8 cellular contexts compared by ENCODE assay signal in genomic region chr6:141562801-141563763, GRCh38.
DNase-seq lines count a peak whose midpoint lies in the region; ATAC-seq and TF ChIP-seq lines count a peak whose summit lies in the region.

No MANE protein-coding gene starts in this region.

- no peak overlapping the region for H3K27ac ChIP-seq in muscle layer of colon (ENCODE audit: low read depth, low read length)

- peak overlapping the region in 1 of 2 donors; percentile 28 for H3K4me3 ChIP-seq in muscle layer of colon (ENCODE audit: low read depth in 1 of 2, low read length in 2 of 2)

- in situ Hi-C loops in Caki2 (cut with HindIII; ENCODE audit: low pct_unique_long_range_greater_than_20kb, low sequenced_read_pairs), result no loop called here

- H3K36me3 ChIP-seq in muscle layer of colon (ENCODE audit: insufficient read depth, low read length), result no peaks in the 10 kb centered on the region

- POLR2A ChIA-PET in activated CD8-positive, alpha-beta T cell treated with anti-CD3 and anti-CD28 coated beads, Interleukin-2, amount 10 ng/mL, durations not matched to agents 7 days and 5 days (lab: Charles Lee), result no interaction called here

- no peaks in the 10 kb centered on the region for H3K9me3 Mint-ChIP-seq in activated CD8-positive, alpha-beta T cell treated with anti-CD3 and anti-CD28 coated beads, Interleukin-2, amount 10 ng/mL, durations not matched to agents 7 days and 5 days (ENCODE audit: insufficient read depth)
- no peaks in the 10 kb centered on the region for H3K9me3 Mint-ChIP-seq in endothelial cell (ENCODE audit: unreplicated experiment)
- H3K9me3 Mint-ChIP-seq in stimulated activated memory B cell treated with anti-CD40 and anti-IgM and Interleukin-4, amounts not matched to agents 10 μg/mL and 1 μg/mL and 100 μg/mL, for 72 hours, result no peaks in the 10 kb centered on the region

- H3K4me1 Mint-ChIP-seq in activated CD8-positive, alpha-beta T cell treated with anti-CD3 and anti-CD28 coated beads, Interleukin-2, amount 10 ng/mL, durations not matched to agents 7 days and 5 days (ENCODE audit: low read depth), result peaks cover 23% of the 10 kb centered on the region
- peaks cover 31% of the 10 kb centered on the region for H3K4me1 Mint-ChIP-seq in endothelial cell (ENCODE audit: unreplicated experiment)
- H3K4me1 Mint-ChIP-seq in stimulated activated memory B cell treated with anti-CD40 and anti-IgM and Interleukin-4, amounts not matched to agents 10 μg/mL and 1 μg/mL and 100 μg/mL, for 72 hours, result peaks cover 16% of the 10 kb centered on the region

- no peaks in the 10 kb centered on the region for H3K27me3 Mint-ChIP-seq in activated CD8-positive, alpha-beta T cell treated with anti-CD3 and anti-CD28 coated beads, Interleukin-2, amount 10 ng/mL, durations not matched to agents 7 days and 5 days (ENCODE audit: low read depth)
- no peaks in the 10 kb centered on the region for H3K27me3 Mint-ChIP-seq in endothelial cell (ENCODE audit: unreplicated experiment)
- peaks cover 15% of the 10 kb centered on the region for H3K27me3 Mint-ChIP-seq in stimulated activated memory B cell treated with anti-CD40 and anti-IgM and Interleukin-4, amounts not matched to agents 10 μg/mL and 1 μg/mL and 100 μg/mL, for 72 hours

- no peaks in the 10 kb centered on the region for H3K9me3 ChIP-seq in muscle layer of colon (ENCODE audit: low read length)

- CTCF ChIA-PET in activated CD8-positive, alpha-beta T cell treated with anti-CD3 and anti-CD28 coated beads, Interleukin-2, amount 10 ng/mL, durations not matched to agents 7 days and 5 days (lab: Charles Lee), result interaction anchor here (0.9 to 1.7 kb wide), 3 partner anchors 78 to 254 kb away, joined by 4 to 7 read pairs (median 5); no protein-coding TSS in a partner anchor

- DNase-seq in Caki2 (ENCODE audit: low read depth) (peak; percentile 84), HK-2 (ENCODE audit: unreplicated experiment) (peak; percentile 53), NCI-H82 (lab: John Stamatoyannopoulos, UW) (peak; percentile 82), endothelial cell (ENCODE audit: low spot score) (peak; percentile 66)
- peak; percentile 72 for DNase-seq in activated CD8-positive, alpha-beta T cell treated with anti-CD3 and anti-CD28 coated beads, Interleukin-2, amount 10 ng/mL, durations not matched to agents 7 days and 5 days

- H3K27me3 ChIP-seq in muscle layer of colon (ENCODE audit: control insufficient read depth in 1 of 2, insufficient read depth in 2 of 2, low read length in 2 of 2), result no peaks in the 10 kb centered on the region

- peak overlapping the region; percentile 17 for H3K9ac ChIP-seq in muscle layer of colon (ENCODE audit: low read length)

- H3K4me1 ChIP-seq in muscle layer of colon (ENCODE audit: insufficient read depth, low read length), result no peaks in the 10 kb centered on the region

- ATAC-seq in GM19468 (IDR thresholded peaks at IDR 0.05; ENCODE audit: extremely low read depth, unreplicated experiment), result peak; percentile 90
- peak; percentile 90 for ATAC-seq in activated CD8-positive, alpha-beta T cell treated with anti-CD3 and anti-CD28 coated beads, Interleukin-2, amount 10 ng/mL, durations not matched to agents 7 days and 5 days
- peak; percentile 81 for ATAC-seq in stimulated activated memory B cell treated with anti-CD40 and anti-IgM and Interleukin-4, amounts not matched to agents 10 μg/mL and 1 μg/mL and 100 μg/mL, for 72 hours

- H3K36me3 Mint-ChIP-seq in activated CD8-positive, alpha-beta T cell treated with anti-CD3 and anti-CD28 coated beads, Interleukin-2, amount 10 ng/mL, durations not matched to agents 7 days and 5 days (ENCODE audit: low read depth), result no peaks in the 10 kb centered on the region
- H3K36me3 Mint-ChIP-seq in endothelial cell (ENCODE audit: low read depth, unreplicated experiment), result no peaks in the 10 kb centered on the region
- no peaks in the 10 kb centered on the region for H3K36me3 Mint-ChIP-seq in stimulated activated memory B cell treated with anti-CD40 and anti-IgM and Interleukin-4, amounts not matched to agents 10 μg/mL and 1 μg/mL and 100 μg/mL, for 72 hours

- H3K4me3 Mint-ChIP-seq in activated CD8-positive, alpha-beta T cell treated with anti-CD3 and anti-CD28 coated beads, Interleukin-2, amount 10 ng/mL, durations not matched to agents 7 days and 5 days, result peak overlapping the region; percentile 61
- H3K4me3 Mint-ChIP-seq in endothelial cell (ENCODE audit: unreplicated experiment), result peak overlapping the region; percentile 5
- H3K4me3 Mint-ChIP-seq in stimulated activated memory B cell treated with anti-CD40 and anti-IgM and Interleukin-4, amounts not matched to agents 10 μg/mL and 1 μg/mL and 100 μg/mL, for 72 hours, result peak overlapping the region; percentile 77

- TF ChIP-seq CTCF in endothelial cell (IDR thresholded peaks at IDR 0.05; ENCODE audit: unreplicated experiment), result peak; percentile 94

- peak overlapping the region; percentile 69 for H3K27ac Mint-ChIP-seq in activated CD8-positive, alpha-beta T cell treated with anti-CD3 and anti-CD28 coated beads, Interleukin-2, amount 10 ng/mL, durations not matched to agents 7 days and 5 days
- peak overlapping the region; percentile 89 for H3K27ac Mint-ChIP-seq in endothelial cell (ENCODE audit: unreplicated experiment)
- peak overlapping the region; percentile 71 for H3K27ac Mint-ChIP-seq in stimulated activated memory B cell treated with anti-CD40 and anti-IgM and Interleukin-4, amounts not matched to agents 10 μg/mL and 1 μg/mL and 100 μg/mL, for 72 hours

Comparison
In these comparisons a context has a peak if more than half of its experiments do, and no peak if none do; other contexts are left out.
1. H3K4me3 Mint-ChIP-seq: peak in every context shown above with its lines; median percentile 77 in stimulated activated memory B cell treated with anti-CD40 and anti-IgM and Interleukin-4, amounts not matched to agents 10 μg/mL and 1 μg/mL and 100 μg/mL, for 72 hours; 61 in activated CD8-positive, alpha-beta T cell treated with anti-CD3 and anti-CD28 coated beads, Interleukin-2, amount 10 ng/mL, durations not matched to agents 7 days and 5 days; 5 in endothelial cell.